In the genomic region with DNA sequence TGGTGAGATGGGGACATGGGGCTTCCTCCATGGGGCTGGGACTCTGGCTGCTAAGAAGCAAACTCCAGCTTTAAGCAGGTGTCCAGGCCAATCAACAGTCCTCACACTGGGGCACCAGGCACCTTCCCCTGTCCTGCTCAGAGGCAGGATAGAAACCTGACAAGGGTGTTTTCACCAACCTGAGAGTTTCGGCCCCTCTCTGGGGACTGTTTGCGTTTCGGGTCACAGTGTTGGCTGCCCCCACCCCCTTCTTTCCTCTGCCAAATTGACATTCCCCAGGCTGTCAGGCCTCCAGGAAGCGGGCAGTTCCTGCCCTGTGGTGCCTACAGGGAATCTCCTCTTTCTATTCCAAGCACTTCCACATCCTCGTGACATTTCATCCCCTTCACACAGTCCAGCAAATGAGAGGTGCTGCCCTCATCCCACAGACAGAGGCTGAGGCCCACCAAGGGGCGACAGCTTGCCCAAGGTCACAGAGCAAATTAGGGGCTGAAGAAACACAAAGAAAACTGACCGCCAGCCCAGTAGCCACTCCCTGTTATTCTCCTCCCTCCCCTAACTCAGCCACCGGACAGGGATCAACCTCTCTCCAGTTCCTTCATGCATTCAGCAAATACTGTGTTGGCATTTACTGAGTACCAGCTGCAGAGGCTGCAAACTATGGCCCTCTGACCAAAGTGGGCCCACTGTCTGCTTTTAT, we compare ENCODE assay signal across 2 cellular contexts.
TF ChIP-seq lines count a peak whose summit lies in the region.

No MANE protein-coding gene starts in this region.

TF ChIP-seq in A549, 52 proteins besides CTCF, POLR2A, EP300 and RAD21:
- no peak for TF ChIP-seq ZNF302 (CRISPR knock-in tag; IDR thresholded peaks at IDR 0.05)
- no peak for TF ChIP-seq SREBF2 (IDR thresholded peaks at IDR 0.05)
- TF ChIP-seq JUNB (IDR thresholded peaks at IDR 0.05): no peak
- TF ChIP-seq CHD4 (IDR thresholded peaks at IDR 0.05; ENCODE audit: borderline replicate concordance): no peak
- TF ChIP-seq CBX8 (IDR thresholded peaks at IDR 0.05): no peak
- TF ChIP-seq, protein P1, sequence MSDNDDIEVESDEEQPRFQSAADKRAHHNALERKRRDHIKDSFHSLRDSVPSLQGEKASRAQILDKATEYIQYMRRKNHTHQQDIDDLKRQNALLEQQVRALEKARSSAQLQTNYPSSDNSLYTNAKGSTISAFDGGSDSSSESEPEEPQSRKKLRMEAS (IDR thresholded peaks at IDR 0.05): no peak
- TF ChIP-seq, protein P2, sequence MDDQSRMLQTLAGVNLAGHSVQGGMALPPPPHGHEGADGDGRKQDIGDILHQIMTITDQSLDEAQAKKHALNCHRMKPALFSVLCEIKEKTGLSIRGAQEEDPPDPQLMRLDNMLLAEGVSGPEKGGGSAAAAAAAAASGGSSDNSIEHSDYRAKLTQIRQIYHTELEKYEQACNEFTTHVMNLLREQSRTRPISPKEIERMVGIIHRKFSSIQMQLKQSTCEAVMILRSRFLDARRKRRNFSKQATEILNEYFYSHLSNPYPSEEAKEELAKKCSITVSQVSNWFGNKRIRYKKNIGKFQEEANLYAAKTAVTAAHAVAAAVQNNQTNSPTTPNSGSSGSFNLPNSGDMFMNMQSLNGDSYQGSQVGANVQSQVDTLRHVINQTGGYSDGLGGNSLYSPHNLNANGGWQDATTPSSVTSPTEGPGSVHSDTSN (IDR thresholded peaks at IDR 0.05): no peak
- TF ChIP-seq, protein P3, sequence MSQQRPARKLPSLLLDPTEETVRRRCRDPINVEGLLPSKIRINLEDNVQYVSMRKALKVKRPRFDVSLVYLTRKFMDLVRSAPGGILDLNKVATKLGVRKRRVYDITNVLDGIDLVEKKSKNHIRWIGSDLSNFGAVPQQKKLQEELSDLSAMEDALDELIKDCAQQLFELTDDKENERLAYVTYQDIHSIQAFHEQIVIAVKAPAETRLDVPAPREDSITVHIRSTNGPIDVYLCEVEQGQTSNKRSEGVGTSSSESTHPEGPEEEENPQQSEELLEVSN (IDR thresholded peaks at IDR 0.05; ENCODE audit: borderline replicate concordance, low read depth): no peak

TF ChIP-seq in K562, 482 proteins besides CTCF, POLR2A, EP300 and RAD21:
- TF ChIP-seq, protein P4, sequence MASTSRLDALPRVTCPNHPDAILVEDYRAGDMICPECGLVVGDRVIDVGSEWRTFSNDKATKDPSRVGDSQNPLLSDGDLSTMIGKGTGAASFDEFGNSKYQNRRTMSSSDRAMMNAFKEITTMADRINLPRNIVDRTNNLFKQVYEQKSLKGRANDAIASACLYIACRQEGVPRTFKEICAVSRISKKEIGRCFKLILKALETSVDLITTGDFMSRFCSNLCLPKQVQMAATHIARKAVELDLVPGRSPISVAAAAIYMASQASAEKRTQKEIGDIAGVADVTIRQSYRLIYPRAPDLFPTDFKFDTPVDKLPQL (IDR thresholded peaks at IDR 0.05; ENCODE audit: extremely low read depth, insufficient read length): no peak
- TF ChIP-seq PHB (CRISPR knock-in tag; IDR thresholded peaks at IDR 0.05) (no peak), HNRNPK (IDR thresholded peaks at IDR 0.05; ENCODE audit: low read depth, low read length, poor library complexity, severe bottlenecking) (no peak), NONO (IDR thresholded peaks at IDR 0.05; ENCODE audit: low read depth in 2 of 2, low read length in 1 of 2) (no peak), DDX20 (tag; IDR thresholded peaks at IDR 0.05; ENCODE audit: low read depth) (no peak), HDAC1 (IDR thresholded peaks at IDR 0.05) (no peak), GTF2F1 (IDR thresholded peaks at IDR 0.05; ENCODE audit: low read depth, low read length) (no peak)
- TF ChIP-seq, protein P5, sequence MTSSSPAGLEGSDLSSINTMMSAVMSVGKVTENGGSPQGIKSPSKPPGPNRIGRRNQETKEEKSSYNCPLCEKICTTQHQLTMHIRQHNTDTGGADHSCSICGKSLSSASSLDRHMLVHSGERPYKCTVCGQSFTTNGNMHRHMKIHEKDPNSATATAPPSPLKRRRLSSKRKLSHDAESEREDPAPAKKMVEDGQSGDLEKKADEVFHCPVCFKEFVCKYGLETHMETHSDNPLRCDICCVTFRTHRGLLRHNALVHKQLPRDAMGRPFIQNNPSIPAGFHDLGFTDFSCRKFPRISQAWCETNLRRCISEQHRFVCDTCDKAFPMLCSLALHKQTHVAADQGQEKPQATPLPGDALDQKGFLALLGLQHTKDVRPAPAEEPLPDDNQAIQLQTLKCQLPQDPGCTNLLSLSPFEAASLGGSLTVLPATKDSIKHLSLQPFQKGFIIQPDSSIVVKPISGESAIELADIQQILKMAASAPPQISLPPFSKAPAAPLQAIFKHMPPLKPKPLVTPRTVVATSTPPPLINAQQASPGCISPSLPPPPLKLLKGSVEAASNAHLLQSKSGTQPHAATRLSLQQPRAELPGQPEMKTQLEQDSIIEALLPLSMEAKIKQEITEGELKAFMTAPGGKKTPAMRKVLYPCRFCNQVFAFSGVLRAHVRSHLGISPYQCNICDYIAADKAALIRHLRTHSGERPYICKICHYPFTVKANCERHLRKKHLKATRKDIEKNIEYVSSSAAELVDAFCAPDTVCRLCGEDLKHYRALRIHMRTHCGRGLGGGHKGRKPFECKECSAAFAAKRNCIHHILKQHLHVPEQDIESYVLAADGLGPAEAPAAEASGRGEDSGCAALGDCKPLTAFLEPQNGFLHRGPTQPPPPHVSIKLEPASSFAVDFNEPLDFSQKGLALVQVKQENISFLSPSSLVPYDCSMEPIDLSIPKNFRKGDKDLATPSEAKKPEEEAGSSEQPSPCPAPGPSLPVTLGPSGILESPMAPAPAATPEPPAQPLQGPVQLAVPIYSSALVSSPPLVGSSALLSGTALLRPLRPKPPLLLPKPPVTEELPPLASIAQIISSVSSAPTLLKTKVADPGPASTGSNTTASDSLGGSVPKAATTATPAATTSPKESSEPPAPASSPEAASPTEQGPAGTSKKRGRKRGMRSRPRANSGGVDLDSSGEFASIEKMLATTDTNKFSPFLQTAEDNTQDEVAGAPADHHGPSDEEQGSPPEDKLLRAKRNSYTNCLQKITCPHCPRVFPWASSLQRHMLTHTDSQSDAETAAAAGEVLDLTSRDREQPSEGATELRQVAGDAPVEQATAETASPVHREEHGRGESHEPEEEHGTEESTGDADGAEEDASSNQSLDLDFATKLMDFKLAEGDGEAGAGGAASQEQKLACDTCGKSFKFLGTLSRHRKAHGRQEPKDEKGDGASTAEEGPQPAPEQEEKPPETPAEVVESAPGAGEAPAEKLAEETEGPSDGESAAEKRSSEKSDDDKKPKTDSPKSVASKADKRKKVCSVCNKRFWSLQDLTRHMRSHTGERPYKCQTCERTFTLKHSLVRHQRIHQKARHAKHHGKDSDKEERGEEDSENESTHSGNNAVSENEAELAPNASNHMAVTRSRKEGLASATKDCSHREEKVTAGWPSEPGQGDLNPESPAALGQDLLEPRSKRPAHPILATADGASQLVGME (CRISPR knock-in tag; IDR thresholded peaks at IDR 0.05): no peak
- TF ChIP-seq, protein P6, sequence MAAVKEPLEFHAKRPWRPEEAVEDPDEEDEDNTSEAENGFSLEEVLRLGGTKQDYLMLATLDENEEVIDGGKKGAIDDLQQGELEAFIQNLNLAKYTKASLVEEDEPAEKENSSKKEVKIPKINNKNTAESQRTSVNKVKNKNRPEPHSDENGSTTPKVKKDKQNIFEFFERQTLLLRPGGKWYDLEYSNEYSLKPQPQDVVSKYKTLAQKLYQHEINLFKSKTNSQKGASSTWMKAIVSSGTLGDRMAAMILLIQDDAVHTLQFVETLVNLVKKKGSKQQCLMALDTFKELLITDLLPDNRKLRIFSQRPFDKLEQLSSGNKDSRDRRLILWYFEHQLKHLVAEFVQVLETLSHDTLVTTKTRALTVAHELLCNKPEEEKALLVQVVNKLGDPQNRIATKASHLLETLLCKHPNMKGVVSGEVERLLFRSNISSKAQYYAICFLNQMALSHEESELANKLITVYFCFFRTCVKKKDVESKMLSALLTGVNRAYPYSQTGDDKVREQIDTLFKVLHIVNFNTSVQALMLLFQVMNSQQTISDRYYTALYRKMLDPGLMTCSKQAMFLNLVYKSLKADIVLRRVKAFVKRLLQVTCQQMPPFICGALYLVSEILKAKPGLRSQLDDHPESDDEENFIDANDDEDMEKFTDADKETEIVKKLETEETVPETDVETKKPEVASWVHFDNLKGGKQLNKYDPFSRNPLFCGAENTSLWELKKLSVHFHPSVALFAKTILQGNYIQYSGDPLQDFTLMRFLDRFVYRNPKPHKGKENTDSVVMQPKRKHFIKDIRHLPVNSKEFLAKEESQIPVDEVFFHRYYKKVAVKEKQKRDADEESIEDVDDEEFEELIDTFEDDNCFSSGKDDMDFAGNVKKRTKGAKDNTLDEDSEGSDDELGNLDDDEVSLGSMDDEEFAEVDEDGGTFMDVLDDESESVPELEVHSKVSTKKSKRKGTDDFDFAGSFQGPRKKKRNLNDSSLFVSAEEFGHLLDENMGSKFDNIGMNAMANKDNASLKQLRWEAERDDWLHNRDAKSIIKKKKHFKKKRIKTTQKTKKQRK (IDR thresholded peaks at IDR 0.05; ENCODE audit: borderline replicate concordance, low read depth, low read length): no peak
TF ChIP-seq in K562: peak in this region for 0.
